In genomic region chr3:107870096-107870495, GRCh38 we compare ENCODE assay signal across 29 cellular contexts.
"Had no signal": no experiment of that assay in that cellular context is flagged by ENCODE, and none has a peak within 500 bp of the region (broad histone marks: within the 10 kb centered on the region; RNA-seq: fewer than 3 reads in every experiment).

No MANE protein-coding gene starts in this region.

- H3K4me1 ChIP-seq: left lung, lower lobe of right lung, pancreas, prostate gland, stomach, tibial artery, upper lobe of right lung had no signal

- H3K36me3 Mint-ChIP-seq: immature natural killer cell; naive thymus-derived CD8-positive, alpha-beta T cell had no signal

- H3K4me1 Mint-ChIP-seq: immature natural killer cell; naive thymus-derived CD8-positive, alpha-beta T cell; nephron; neural crest cell had no signal

- ATAC-seq: left colon; left lung; lower lobe of right lung; naive thymus-derived CD8-positive, alpha-beta T cell; pancreas; right cardiac atrium; sciatic nerve; upper lobe of right lung had no signal

- H3K9me3 Mint-ChIP-seq: immature natural killer cell, nephron had no signal

- H3K9me3 ChIP-seq: left lung, lower lobe of right lung, pancreas, prostate gland, stomach, thoracic aorta, tibial artery, upper lobe of right lung had no signal

- H3K27ac ChIP-seq: left lung, lower lobe of right lung, pancreas, prostate gland, skin epidermis, stomach, thoracic aorta, tibial artery, upper lobe of right lung had no signal

- DNase-seq: hypothalamus; immature natural killer cell; kidney; left colon; left lung; lower lobe of right lung; mammary epithelial cell; mesenchymal stem cell; naive thymus-derived CD8-positive, alpha-beta T cell; nucleus accumbens; pancreas; posterior cingulate gyrus; retina; right cardiac atrium; stimulated activated CD4-positive, alpha-beta T cell treated with anti-CD3 and anti-CD28 coated beads, Interleukin-12 subunit alpha, Interleukin-12 subunit beta, amount 100 ng/mL, for 4 hours; stimulated activated CD4-positive, alpha-beta T cell treated with anti-CD3 and anti-CD28 coated beads, Interleukin-15, amount 100 ng/mL, for 24 hours; stimulated activated CD4-positive, alpha-beta T cell treated with anti-CD3 and anti-CD28 coated beads, Interleukin-2, amount 100 ng/mL, for 24 hours; stimulated activated CD4-positive, alpha-beta T cell treated with anti-CD3 and anti-CD28 coated beads, Interleukin-4, amount 100 ng/mL, for 1 hour; stimulated activated naive CD4-positive, alpha-beta T cell; stomach; tibial artery; trophoblast cell; upper lobe of right lung had no signal

- H3K4me3 ChIP-seq: left lung, lower lobe of right lung, pancreas, prostate gland, skin epidermis, stomach, thoracic aorta, tibial artery, upper lobe of right lung had no signal

- H3K4me3 Mint-ChIP-seq: immature natural killer cell; naive thymus-derived CD8-positive, alpha-beta T cell; nephron; neural crest cell had no signal

- H3K36me3 ChIP-seq: left lung, lower lobe of right lung, pancreas, prostate gland, stomach, thoracic aorta, tibial artery, upper lobe of right lung had no signal

- H3K27me3 ChIP-seq: left lung, pancreas, stomach, tibial artery, upper lobe of right lung had no signal

- H3K27ac Mint-ChIP-seq: immature natural killer cell; naive thymus-derived CD8-positive, alpha-beta T cell; nephron had no signal
